In genomic region chr15:74866090-74866489, GRCh38 we compare ENCODE assay signal across 10 cellular contexts. TPM values are rescaled to one million over a fixed set of nuclear protein-coding genes. Genes with fewer than 3 reads are reported as not detected.
DNase-seq lines count a peak whose midpoint lies in the region; ATAC-seq and TF ChIP-seq lines count a peak whose summit lies in the region.
"Had no signal": no experiment of that assay in that cellular context is flagged by ENCODE, and none has a peak within 500 bp of the region (broad histone marks: within the 10 kb centered on the region; RNA-seq: fewer than 3 reads in every experiment).

No MANE protein-coding gene starts in this region.

- peak; percentile 42 for DNase-seq in Daoy (ENCODE audit: low read depth)
- DNase-seq in PC-3, result peak; percentile 74
- DNase-seq in epithelial cell of esophagus (ENCODE audit: low read depth), result peak; percentile 95
- peak; percentile 94 for DNase-seq in osteoblast (ENCODE audit: insufficient read length, low spot score, missing footprints)
- DNase-seq in GDM1 (lab: John Stamatoyannopoulos, UW), result no peak
- no peak for DNase-seq in stimulated activated CD4-positive, alpha-beta T cell treated with anti-CD3 and anti-CD28 coated beads, Interleukin-2, amount 100 ng/mL, for 48 hours
- DNase-seq: effector CD4-positive, alpha-beta T cell; NCI-H1436 had no signal

- H3K27me3 ChIP-seq in PC-3 (ENCODE audit: low read length) (no peaks in the 10 kb centered on the region), osteoblast (ENCODE audit: insufficient read depth, low read length) (no peaks in the 10 kb centered on the region)

- H3K79me2 ChIP-seq in PC-3 (ENCODE audit: low read length) (peaks cover 72% of the 10 kb centered on the region), osteoblast (ENCODE audit: insufficient read depth, low read length) (peaks cover 80% of the 10 kb centered on the region)

- H3K4me2 ChIP-seq in PC-3 (ENCODE audit: low read length) (peak overlapping the region; percentile 43; the same call in 1 of the 2 replicates), osteoblast (ENCODE audit: insufficient read depth, low read length) (peak overlapping the region; percentile 7)

- no peak overlapping the region for H3K9ac ChIP-seq in PC-3 (ENCODE audit: low read length)

- TF ChIP-seq CTCF in PC-3 (conservative IDR thresholded peaks at IDR 0.05; ENCODE audit: low read depth, low read length), result no peak
- TF ChIP-seq CTCF in epithelial cell of esophagus (IDR thresholded peaks at IDR 0.05; ENCODE audit: insufficient read depth, low read depth, low read length, missing control alignments), result no peak
- no peak for TF ChIP-seq CTCF in osteoblast (IDR thresholded peaks at IDR 0.05; ENCODE audit: extremely low read depth, low read depth, low read length)

- H3K27ac ChIP-seq in PC-3 (ENCODE audit: low read length) (peak overlapping the region; percentile 40), osteoblast (ENCODE audit: low read depth, low read length) (peak overlapping the region; percentile 53)

- no peaks in the 10 kb centered on the region for H3K9me3 ChIP-seq in PC-3 (ENCODE audit: low read length)
- no peaks in the 10 kb centered on the region for H3K9me3 ChIP-seq in osteoblast (ENCODE audit: low read depth, low read length)

- H3K4me3 ChIP-seq in PC-3 (ENCODE audit: low read length), result no peak overlapping the region
- no peak overlapping the region for H3K4me3 ChIP-seq in epithelial cell of esophagus (ENCODE audit: low read length)
- H3K4me3 ChIP-seq in osteoblast (ENCODE audit: insufficient read depth, low read length), result no peak overlapping the region

- no peaks in the 10 kb centered on the region for H3F3A ChIP-seq in PC-3 (ENCODE audit: low read length, unreplicated experiment)

- intact Hi-C loops in PC-3 (cut with micrococcal nuclease), result no loop called here

- H3K36me3 ChIP-seq in PC-3 (ENCODE audit: low read depth, low read length) (0 out of 2 replicates have a peak, but pooled peaks cover 3% of the 10 kb centered on the region), osteoblast (ENCODE audit: insufficient read depth, low read length) (peaks cover 5% of the 10 kb centered on the region)

- H3K4me1 ChIP-seq in PC-3 (ENCODE audit: insufficient read depth, low read length) (peaks cover 35% of the 10 kb centered on the region), osteoblast (ENCODE audit: insufficient read depth, low read length) (peaks cover 20% of the 10 kb centered on the region)

- peaks cover 10% of the 10 kb centered on the region; the same call in 1 of the 2 replicates for H4K20me1 ChIP-seq in PC-3 (ENCODE audit: low read length)
- peaks cover 60% of the 10 kb centered on the region for H4K20me1 ChIP-seq in osteoblast (ENCODE audit: insufficient read depth, low read length)

- H2AFZ ChIP-seq in PC-3 (ENCODE audit: low read length) (no peak overlapping the region), osteoblast (ENCODE audit: low read length) (no peak overlapping the region)

- POLR2A ChIA-PET in PC-3 (lab: Charles Lee; ENCODE audit: unreplicated experiment), result no interaction called here

- CTCF ChIA-PET in PC-3 (lab: Charles Lee), result no interaction called here

- no peaks in the 10 kb centered on the region for H3K9me2 ChIP-seq in PC-3 (replicated peaks; ENCODE audit: low read length)

- ATAC-seq in PC-3, result peak; percentile 75
- no peak for ATAC-seq in HG03378 (IDR thresholded peaks at IDR 0.05; ENCODE audit: unreplicated experiment)
- no peak for ATAC-seq in GM18907 (IDR thresholded peaks at IDR 0.05; ENCODE audit: unreplicated experiment)

- no TSS peak for BruUV-seq in PC-3 (replicated peaks; lab: Mats Ljungman, UMichigan)

RNA-seq across cellular contexts. Expression of gene SCAMP2, which starts 7.1 kb away (rescaled TPM):
- total RNA-seq in Daoy (2014; rRNA removed; shearing (Covaris generic)), result 15.9 and 16.8 TPM in 2 replicates
- total RNA-seq in PC-3 (2014; rRNA removed) (30.1 and 39.1 TPM in 2 replicates), osteoblast (23.9 and 28.3 TPM in 2 replicates)

RNA-seq across cellular contexts. Expression of gene ULK3, which starts 23.1 kb away (rescaled TPM):
- 17.6 and 24.3 TPM in 2 replicates for total RNA-seq in Daoy (2014; rRNA removed; shearing (Covaris generic))
- total RNA-seq in PC-3 (2014; rRNA removed) (20.3 and 29.7 TPM in 2 replicates), osteoblast (19.4 and 21.4 TPM in 2 replicates)

RNA-seq across cellular contexts. Expression of gene MPI, which starts 23.8 kb away (rescaled TPM):
- 31.0 and 38.3 TPM in 2 replicates for total RNA-seq in Daoy (2014; rRNA removed; shearing (Covaris generic))
- 30.6 and 35.2 TPM in 2 replicates for total RNA-seq in PC-3 (2014; rRNA removed)
- total RNA-seq in osteoblast, result 33.9 and 54.3 TPM in 2 replicates

RNA-seq across cellular contexts. Expression of gene CPLX3, which starts 39.7 kb away (rescaled TPM):
- not detected in 2 replicates for total RNA-seq in Daoy (2014; rRNA removed; shearing (Covaris generic))
- total RNA-seq in PC-3 (2014; rRNA removed) (not detected in 2 replicates), osteoblast (not detected in 2 replicates)

RNA-seq across cellular contexts. Expression of gene FAM219B, which starts 40.6 kb away (rescaled TPM):
- total RNA-seq in Daoy (2014; rRNA removed; shearing (Covaris generic)), result 14.2 and 19.1 TPM in 2 replicates
- total RNA-seq in PC-3 (2014; rRNA removed) (23.8 and 24.3 TPM in 2 replicates), osteoblast (36.6 and 46.3 TPM in 2 replicates)

Comparison
In these comparisons a context has a peak if more than half of its experiments do, and no peak if none do; other contexts are left out.
1. DNase-seq: peak in Daoy (single experiment), PC-3 (single experiment), epithelial cell of esophagus (single experiment) and osteoblast (single experiment); none in GDM1 (single experiment) and stimulated activated CD4-positive, alpha-beta T cell treated with anti-CD3 and anti-CD28 coated beads, Interleukin-2, amount 100 ng/mL, for 48 hours (0 of 2).